Comparison of ENCODE assay signal across 22 cellular contexts in genomic region chr2:181357979-181358378, GRCh38.
DNase-seq lines count a peak whose midpoint lies in the region; ATAC-seq and TF ChIP-seq lines count a peak whose summit lies in the region.
"Had no signal": no experiment of that assay in that cellular context is flagged by ENCODE, and none has a peak within 500 bp of the region (broad histone marks: within the 10 kb centered on the region; RNA-seq: fewer than 3 reads in every experiment).

No MANE protein-coding gene starts in this region.

- H3K4me1 ChIP-seq in osteoblast (ENCODE audit: insufficient read depth, low read length) (no peaks in the 10 kb centered on the region), tibial nerve (no peaks in the 10 kb centered on the region), foreskin keratinocyte (no peaks in the 10 kb centered on the region), esophagus muscularis mucosa (no peaks in the 10 kb centered on the region)
- H3K4me1 ChIP-seq: BLaER1, Caco-2, gastroesophageal sphincter had no signal

- peak overlapping the region; percentile 65 for H3K27ac Mint-ChIP-seq in activated CD8-positive, alpha-beta memory T cell treated with anti-CD3 and anti-CD28 coated beads, Interleukin-2, amount 10 ng/mL, durations not matched to agents 7 days and 5 days
- H3K27ac Mint-ChIP-seq: activated naive CD8-positive, alpha-beta T cell treated with anti-CD3 and anti-CD28 coated beads, Interleukin-2, amount 10 ng/mL, durations not matched to agents 7 days and 5 days; activated T-helper 1 cell treated with anti-CD3 and anti-CD28 coated beads, Interleukin-12 subunit alpha, Interleukin-12 subunit beta, Interleukin-2, Interleukin-4 antibody, amounts not matched to agents 30 ng/mL and 10 ng/mL and 1 ng/mL, durations not matched to agents 14 hours and 24 hours and 36 hours; T-helper 17 cell had no signal

- CTCF ChIA-PET in activated CD8-positive, alpha-beta memory T cell treated with anti-CD3 and anti-CD28 coated beads, Interleukin-2, amount 10 ng/mL, durations not matched to agents 7 days and 5 days (lab: Charles Lee): no interaction called here

- TF ChIP-seq CTCF in osteoblast (IDR thresholded peaks at IDR 0.05; ENCODE audit: extremely low read depth, low read depth, low read length) (no peak), tibial nerve (IDR thresholded peaks at IDR 0.05) (no peak), foreskin keratinocyte (conservative IDR thresholded peaks at IDR 0.05) (no peak), esophagus muscularis mucosa (IDR thresholded peaks at IDR 0.05) (no peak)

- H3K36me3 ChIP-seq in osteoblast (ENCODE audit: insufficient read depth, low read length): no peaks in the 10 kb centered on the region
- no peaks in the 10 kb centered on the region for H3K36me3 ChIP-seq in tibial nerve
- no peaks in the 10 kb centered on the region for H3K36me3 ChIP-seq in esophagus muscularis mucosa
- H3K36me3 ChIP-seq: BLaER1, gastroesophageal sphincter had no signal

- no peaks in the 10 kb centered on the region for H4K20me1 ChIP-seq in osteoblast (ENCODE audit: insufficient read depth, low read length)
- H4K20me1 ChIP-seq: BLaER1 had no signal

- TF ChIP-seq POLR2A in tibial nerve (IDR thresholded peaks at IDR 0.05): no peak
- no peak for TF ChIP-seq POLR2A in esophagus muscularis mucosa (IDR thresholded peaks at IDR 0.05; ENCODE audit: low read depth)

- TF ChIP-seq EP300 in tibial nerve (IDR thresholded peaks at IDR 0.05) (no peak), esophagus muscularis mucosa (IDR thresholded peaks at IDR 0.05) (no peak)

- no peak overlapping the region for H2AFZ ChIP-seq in osteoblast (ENCODE audit: low read length)

- no peaks in the 10 kb centered on the region for H3K9me3 Mint-ChIP-seq in activated CD8-positive, alpha-beta memory T cell treated with anti-CD3 and anti-CD28 coated beads, Interleukin-2, amount 10 ng/mL, durations not matched to agents 7 days and 5 days (ENCODE audit: low read depth)

- H3K27me3 ChIP-seq in osteoblast (ENCODE audit: insufficient read depth, low read length) (no peaks in the 10 kb centered on the region), tibial nerve (no peaks in the 10 kb centered on the region), foreskin keratinocyte (no peaks in the 10 kb centered on the region), esophagus muscularis mucosa (no peaks in the 10 kb centered on the region)
- H3K27me3 ChIP-seq: BLaER1, gastroesophageal sphincter had no signal

- no peak overlapping the region for H3K4me2 ChIP-seq in osteoblast (ENCODE audit: insufficient read depth, low read length)
- H3K4me2 ChIP-seq: BLaER1 had no signal

- H3K4me3 ChIP-seq in osteoblast (ENCODE audit: insufficient read depth, low read length) (no peak overlapping the region), tibial nerve (no peak overlapping the region), esophagus muscularis mucosa (no peak overlapping the region)
- H3K4me3 ChIP-seq: BLaER1, gastroesophageal sphincter had no signal

- ATAC-seq in activated CD8-positive, alpha-beta memory T cell treated with anti-CD3 and anti-CD28 coated beads, Interleukin-2, amount 10 ng/mL, durations not matched to agents 7 days and 5 days: peak; percentile 39
- ATAC-seq in GM21423 (IDR thresholded peaks at IDR 0.05; ENCODE audit: unreplicated experiment): peak; percentile 48
- ATAC-seq in HG03442 (IDR thresholded peaks at IDR 0.05; ENCODE audit: unreplicated experiment): peak; percentile 50
- ATAC-seq in foreskin keratinocyte: no peak
- ATAC-seq: gastroesophageal sphincter, T-helper 17 cell had no signal

- peaks cover 33% of the 10 kb centered on the region for H3K4me1 Mint-ChIP-seq in activated CD8-positive, alpha-beta memory T cell treated with anti-CD3 and anti-CD28 coated beads, Interleukin-2, amount 10 ng/mL, durations not matched to agents 7 days and 5 days
- H3K4me1 Mint-ChIP-seq: T-helper 17 cell had no signal

- H3K4me3 Mint-ChIP-seq in activated CD8-positive, alpha-beta memory T cell treated with anti-CD3 and anti-CD28 coated beads, Interleukin-2, amount 10 ng/mL, durations not matched to agents 7 days and 5 days: no peak overlapping the region
- H3K4me3 Mint-ChIP-seq: activated naive CD8-positive, alpha-beta T cell treated with anti-CD3 and anti-CD28 coated beads, Interleukin-2, amount 10 ng/mL, durations not matched to agents 7 days and 5 days; activated T-helper 1 cell treated with anti-CD3 and anti-CD28 coated beads, Interleukin-12 subunit alpha, Interleukin-12 subunit beta, Interleukin-2, Interleukin-4 antibody, amounts not matched to agents 30 ng/mL and 10 ng/mL and 1 ng/mL, durations not matched to agents 14 hours and 24 hours and 36 hours; T-helper 17 cell had no signal

- peaks cover 48% of the 10 kb centered on the region for H3K36me3 Mint-ChIP-seq in activated CD8-positive, alpha-beta memory T cell treated with anti-CD3 and anti-CD28 coated beads, Interleukin-2, amount 10 ng/mL, durations not matched to agents 7 days and 5 days

- peak; percentile 59 for DNase-seq in activated CD8-positive, alpha-beta memory T cell treated with anti-CD3 and anti-CD28 coated beads, Interleukin-2, amount 10 ng/mL, durations not matched to agents 7 days and 5 days
- no peak for DNase-seq in activated CD8-positive, alpha-beta memory T cell treated with anti-CD3 and anti-CD28 coated beads for 24 hours
- peak; percentile 10 for DNase-seq in osteoblast (ENCODE audit: insufficient read length, low spot score, missing footprints)
- DNase-seq in tibial nerve (ENCODE audit: low spot score in 2 of 2): no peak
- no peak for DNase-seq in foreskin keratinocyte
- no peak for DNase-seq in esophagus muscularis mucosa (ENCODE audit: extremely low spot score)
- DNase-seq: activated CD4-positive, alpha-beta T cell treated with anti-CD3 and anti-CD28 coated beads, Interleukin-2, amount 50 U/mL, for 4 hours; activated naive CD8-positive, alpha-beta T cell treated with anti-CD3 and anti-CD28 coated beads, Interleukin-2, amount 10 ng/mL, durations not matched to agents 7 days and 5 days; Caco-2; effector CD8-positive, alpha-beta T cell; kidney; NCI-H1092 treated with DMSO at 0.1 percent for 48 hours; NCI-H2081; nucleus accumbens; retina; T-helper 17 cell had no signal

- no peaks in the 10 kb centered on the region for H3K27me3 Mint-ChIP-seq in activated CD8-positive, alpha-beta memory T cell treated with anti-CD3 and anti-CD28 coated beads, Interleukin-2, amount 10 ng/mL, durations not matched to agents 7 days and 5 days
- H3K27me3 Mint-ChIP-seq: activated naive CD8-positive, alpha-beta T cell treated with anti-CD3 and anti-CD28 coated beads, Interleukin-2, amount 10 ng/mL, durations not matched to agents 7 days and 5 days; T-helper 17 cell had no signal

- no peak overlapping the region for H3K27ac ChIP-seq in osteoblast (ENCODE audit: low read depth, low read length)
- H3K27ac ChIP-seq in tibial nerve: no peak overlapping the region
- H3K27ac ChIP-seq in foreskin keratinocyte: no peak overlapping the region
- H3K27ac ChIP-seq in esophagus muscularis mucosa (replicated peaks in 1 of 4): no peak overlapping the region
- H3K27ac ChIP-seq: BLaER1, gastroesophageal sphincter, VCaP had no signal

- no peaks in the 10 kb centered on the region for H3K79me2 ChIP-seq in osteoblast (ENCODE audit: insufficient read depth, low read length)

- H3K9me3 ChIP-seq in osteoblast (ENCODE audit: low read depth, low read length): no peaks in the 10 kb centered on the region
- no peaks in the 10 kb centered on the region for H3K9me3 ChIP-seq in tibial nerve
- no peaks in the 10 kb centered on the region for H3K9me3 ChIP-seq in esophagus muscularis mucosa
- H3K9me3 ChIP-seq: BLaER1, Caco-2, gastroesophageal sphincter had no signal

- intact Hi-C loops in esophagus muscularis mucosa (cut with DNase I): no loop called here

Comparison
In these comparisons a context has a peak if more than half of its experiments do, and no peak if none do; other contexts are left out.
1. DNase-seq: peak in activated CD8-positive, alpha-beta memory T cell treated with anti-CD3 and anti-CD28 coated beads, Interleukin-2, amount 10 ng/mL, durations not matched to agents 7 days and 5 days (single experiment) and osteoblast (single experiment); none in activated CD8-positive, alpha-beta memory T cell treated with anti-CD3 and anti-CD28 coated beads for 24 hours (single experiment), tibial nerve (0 of 2), foreskin keratinocyte (0 of 2) and esophagus muscularis mucosa (single experiment).